Comparison of ENCODE assay signal across 8 cellular contexts in genomic region chr12:24596768-24597388, GRCh38.
DNase-seq lines count a peak whose midpoint lies in the region; ATAC-seq and TF ChIP-seq lines count a peak whose summit lies in the region.

No MANE protein-coding gene starts in this region.

- no peak for TF ChIP-seq POLR2A in esophagus muscularis mucosa (IDR thresholded peaks at IDR 0.05; ENCODE audit: low read depth)

- H3K27ac ChIP-seq in OCI-LY1 (ENCODE audit: low read depth, low read length, poor library complexity, severe bottlenecking) (no peak overlapping the region), esophagus muscularis mucosa (replicated peaks in 1 of 4) (no peak overlapping the region), psoas muscle (no peak overlapping the region)

- peak; percentile 67 for TF ChIP-seq CTCF in BE2C (IDR thresholded peaks at IDR 0.05; ENCODE audit: low read depth, low read length)
- TF ChIP-seq CTCF in OCI-LY1 (IDR thresholded peaks at IDR 0.05; ENCODE audit: low read length), result peak; percentile 54; the same call in 1 of the 2 replicates
- TF ChIP-seq CTCF in esophagus muscularis mucosa (IDR thresholded peaks at IDR 0.05), result peak; percentile 45 to 70 (median 62)
- TF ChIP-seq CTCF in psoas muscle (IDR thresholded peaks at IDR 0.05), result peak; percentile 37

- no peak for DNase-seq in BE2C
- DNase-seq in HT1080 (ENCODE audit: low read depth), result peak; percentile 34
- DNase-seq in esophagus muscularis mucosa (ENCODE audit: extremely low spot score), result no peak
- DNase-seq in psoas muscle, result no peak
- no peak for DNase-seq in stimulated activated naive CD4-positive, alpha-beta T cell treated with Interleukin-2 at 50 U/mL for 16 hours (lab: John Stamatoyannopoulos, UW)
- DNase-seq in effector CD4-positive, alpha-beta T cell, result no peak

- H3K9ac ChIP-seq in OCI-LY1 (ENCODE audit: low read length), result no peak overlapping the region

- H3K4me3 ChIP-seq in BE2C (ENCODE audit: low read depth, low read length) (no peak overlapping the region), OCI-LY1 (ENCODE audit: low read depth, low read length, poor library complexity, severe bottlenecking) (no peak overlapping the region), esophagus muscularis mucosa (no peak overlapping the region), psoas muscle (no peak overlapping the region)

- no peak overlapping the region for H3K4me2 ChIP-seq in OCI-LY1 (ENCODE audit: low read length)

- no peak overlapping the region for H2AFZ ChIP-seq in OCI-LY1 (ENCODE audit: low read length)

- WGBS in esophagus muscularis mucosa, result 70% methylated on average over 2 of the region's 2 CpGs
- WGBS in psoas muscle, 3 donors, result 49 to 61% (median 58%) methylated on average over 2 of the region's 2 CpGs

- ATAC-seq in psoas muscle, result no peak
- no peak for ATAC-seq in GM19035 (IDR thresholded peaks at IDR 0.05; ENCODE audit: unreplicated experiment)

- H3K9me2 ChIP-seq in OCI-LY1 (ENCODE audit: low read depth, low read length), result no peaks in the 10 kb centered on the region

- TF ChIP-seq EP300 in esophagus muscularis mucosa (IDR thresholded peaks at IDR 0.05), result no peak

- H3F3A ChIP-seq in OCI-LY1 (ENCODE audit: insufficient read depth, low read length), result no peaks in the 10 kb centered on the region

- no peaks in the 10 kb centered on the region for H3K27me3 ChIP-seq in BE2C
- H3K27me3 ChIP-seq in OCI-LY1 (ENCODE audit: insufficient read depth, low read length), result no peaks in the 10 kb centered on the region; the same call in 1 of the 2 replicates
- no peaks in the 10 kb centered on the region for H3K27me3 ChIP-seq in esophagus muscularis mucosa
- H3K27me3 ChIP-seq in psoas muscle (ENCODE audit: insufficient read depth in 3 of 3, low read length in 2 of 3), result no peaks in the 10 kb centered on the region

- no peaks in the 10 kb centered on the region for H3K79me2 ChIP-seq in OCI-LY1 (ENCODE audit: insufficient read depth, low read length)

- H3K9me3 ChIP-seq in BE2C, result no peaks in the 10 kb centered on the region
- H3K9me3 ChIP-seq in OCI-LY1 (ENCODE audit: low read length), result no peaks in the 10 kb centered on the region
- H3K9me3 ChIP-seq in esophagus muscularis mucosa, result no peaks in the 10 kb centered on the region
- no peaks in the 10 kb centered on the region for H3K9me3 ChIP-seq in psoas muscle

- H3K36me3 ChIP-seq in BE2C, result no peaks in the 10 kb centered on the region
- H3K36me3 ChIP-seq in OCI-LY1 (ENCODE audit: insufficient read depth, low read length), result no peaks in the 10 kb centered on the region
- no peaks in the 10 kb centered on the region for H3K36me3 ChIP-seq in esophagus muscularis mucosa
- no peaks in the 10 kb centered on the region for H3K36me3 ChIP-seq in psoas muscle (ENCODE audit: insufficient read depth in 1 of 2, low read depth in 1 of 2)

- H4K20me1 ChIP-seq in OCI-LY1 (ENCODE audit: insufficient read depth, low read length), result no peaks in the 10 kb centered on the region

- H3K4me1 ChIP-seq in BE2C (no peaks in the 10 kb centered on the region), OCI-LY1 (ENCODE audit: insufficient read depth, low read length, severe bottlenecking) (no peaks in the 10 kb centered on the region), esophagus muscularis mucosa (no peaks in the 10 kb centered on the region), psoas muscle (no peaks in the 10 kb centered on the region)

- intact Hi-C loops in esophagus muscularis mucosa (cut with DNase I), result loop anchor here (10.0 kb wide), 1 partner anchor 1392 kb away; no protein-coding TSS in a partner anchor
- intact Hi-C loops in psoas muscle (cut with DNase I), result no loop called here
